8 cellular contexts compared by ENCODE assay signal in the genomic region with DNA sequence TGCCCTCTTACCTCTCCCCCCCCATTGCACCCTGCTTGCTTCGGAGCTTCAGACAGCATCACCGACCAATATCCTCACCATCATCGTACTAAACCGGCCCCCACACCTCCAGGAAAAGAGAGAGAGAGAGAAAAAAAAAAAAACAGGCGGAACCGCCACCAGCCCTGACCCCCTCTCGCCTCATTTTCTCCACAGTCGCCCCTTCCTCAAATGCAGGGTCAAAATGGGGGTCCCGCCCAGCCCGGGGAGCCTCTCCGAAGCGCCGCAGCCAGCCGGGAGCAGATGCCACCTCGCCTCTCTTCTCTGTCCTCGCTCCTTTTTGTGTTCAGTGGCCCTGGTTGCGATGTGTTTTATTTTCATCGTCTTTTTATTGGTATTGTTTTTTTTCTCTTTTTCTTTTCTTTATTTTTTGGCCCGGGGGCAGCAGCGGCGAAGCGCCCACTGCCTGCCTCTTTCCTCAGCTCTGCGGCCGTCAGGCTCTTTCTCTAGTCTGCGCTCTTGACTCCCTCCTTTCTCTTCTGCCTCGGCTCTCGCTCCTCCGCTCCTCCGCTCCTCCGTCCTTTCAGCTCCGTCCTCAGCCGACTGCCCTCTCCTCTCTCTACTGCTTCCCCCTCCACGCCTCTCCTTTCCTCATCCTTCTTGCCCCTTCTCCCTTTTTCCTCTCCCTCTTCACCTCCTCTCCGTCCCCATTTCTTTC. TPM values are rescaled to one million over a fixed set of nuclear protein-coding genes. Genes with fewer than 3 reads are reported as not detected.
DNase-seq lines count a peak whose midpoint lies in the region; ATAC-seq and TF ChIP-seq lines count a peak whose summit lies in the region.

No MANE protein-coding gene starts in this region.

- peak overlapping the region; percentile 25; the same call in 1 of the 2 replicates for H3K9ac ChIP-seq in SK-N-SH
- no peak overlapping the region for H3K9ac ChIP-seq in fibroblast of lung (ENCODE audit: insufficient read depth, low read length)

- no peak overlapping the region; a peak in 1 of 4 replicates for H3K27ac ChIP-seq in SK-N-SH (ENCODE audit: low read depth in 2 of 2, low read length in 1 of 2)
- no peak overlapping the region for H3K27ac ChIP-seq in fibroblast of lung (ENCODE audit: insufficient read depth, low read length)

- H3K4me1 Mint-ChIP-seq in osteocyte (ENCODE audit: unreplicated experiment): peaks cover 10% of the 10 kb centered on the region

- H2AFZ ChIP-seq in SK-N-SH (ENCODE audit: low read depth) (peak overlapping the region; percentile 90), fibroblast of lung (ENCODE audit: low read length) (peak overlapping the region; percentile 75)

- H3K27me3 ChIP-seq in SK-N-SH (ENCODE audit: insufficient read depth): peaks cover 35% of the 10 kb centered on the region
- peaks cover 61% of the 10 kb centered on the region for H3K27me3 ChIP-seq in fibroblast of lung (ENCODE audit: control insufficient read depth, insufficient read depth, low read length)

- H3K36me3 ChIP-seq in SK-N-SH (replicated peaks in 1 of 2; ENCODE audit: control insufficient read depth in 1 of 2, insufficient read depth in 2 of 2, low read length in 1 of 2) (no peaks in the 10 kb centered on the region), fibroblast of lung (ENCODE audit: control insufficient read depth, insufficient read depth, low read length) (no peaks in the 10 kb centered on the region)

- peak; percentile 37 for DNase-seq in stimulated activated CD4-positive, alpha-beta T cell treated with anti-CD3 and anti-CD28 coated beads, Interleukin-15, amount 100 ng/mL, for 24 hours
- DNase-seq in stimulated activated CD4-positive, alpha-beta T cell treated with anti-CD3 and anti-CD28 coated beads, Interleukin-12 subunit alpha, Interleukin-12 subunit beta, amount 100 ng/mL, for 4 hours: no peak
- peak; percentile 59 for DNase-seq in SK-N-SH
- peak; percentile 19 to 31 for DNase-seq in fibroblast of lung (ENCODE audit: low read depth in 2 of 2)
- no peak for DNase-seq in osteocyte (ENCODE audit: extremely low spot score, unreplicated experiment)
- DNase-seq in erythroblast (lab: John Stamatoyannopoulos, UW): no peak
- no peak for DNase-seq in T-helper 9 cell

- TF ChIP-seq CTCF in SK-N-SH (IDR thresholded peaks at IDR 0.05): no peak
- no peak for TF ChIP-seq CTCF in fibroblast of lung (conservative IDR thresholded peaks at IDR 0.05 in 1 of 2, IDR thresholded peaks at IDR 0.05 in 1 of 2; ENCODE audit: low read depth in 1 of 2, low read length in 2 of 2)
- TF ChIP-seq CTCF in osteocyte (IDR thresholded peaks at IDR 0.05): no peak

- 1% methylated on average over 34 of the region's 34 CpGs for WGBS in SK-N-SH (ENCODE audit: low lambda C conversion rate)

- H3K4me3 ChIP-seq in SK-N-SH (ENCODE audit: low read depth in 2 of 2, low read length in 1 of 2) (peak overlapping the region; percentile 52 to 78), fibroblast of lung (replicated peaks in 1 of 4; ENCODE audit: control extremely low read depth in 1 of 4, insufficient read depth in 1 of 4, low read depth in 3 of 4, low read length in 4 of 4) (peak overlapping the region; percentile 48 to 63 (median 54))

- H3K9me3 Mint-ChIP-seq in osteocyte (ENCODE audit: unreplicated experiment): no peaks in the 10 kb centered on the region

- no peak for TF ChIP-seq POLR2A in erythroblast (IDR thresholded peaks at IDR 0.05; ENCODE audit: low read length)

- POLR2A ChIA-PET in SK-N-SH (lab: Yijun Ruan, JAX): no interaction called here

- TF ChIP-seq RAD21 in SK-N-SH (IDR thresholded peaks at IDR 0.05; ENCODE audit: low read length): no peak

- H3K9me3 ChIP-seq in SK-N-SH: no peaks in the 10 kb centered on the region
- no peaks in the 10 kb centered on the region for H3K9me3 ChIP-seq in fibroblast of lung (ENCODE audit: control insufficient read depth, insufficient read depth, low read depth, low read length)

- H3K4me1 ChIP-seq in SK-N-SH (ENCODE audit: control insufficient read depth in 1 of 2, insufficient read depth in 2 of 2, low read depth in 1 of 2, low read length in 1 of 2): peaks cover 0 to 11% of the 10 kb centered on the region in 2 experiments; a peak in 1 of 4 replicates
- H3K4me1 ChIP-seq in fibroblast of lung (ENCODE audit: control insufficient read depth, extremely low read depth, insufficient read depth, low read length): peaks cover 2% of the 10 kb centered on the region

- no peak overlapping the region for H3K27ac Mint-ChIP-seq in osteocyte (ENCODE audit: unreplicated experiment)

- peaks cover 12% of the 10 kb centered on the region for H3F3A ChIP-seq in SK-N-SH (replicated peaks; ENCODE audit: insufficient read depth)

- CTCF ChIA-PET in SK-N-SH (lab: Yijun Ruan, JAX): interaction anchor here (0.7 to 3.9 kb wide), 17 partner anchors 8 to 265 kb away, joined by 3 to 32 read pairs (median 4); a partner anchor contains a TSS

- TF ChIP-seq EP300 in SK-N-SH (IDR thresholded peaks at IDR 0.05; ENCODE audit: borderline replicate concordance in 1 of 2, low read depth in 1 of 2, low read length in 1 of 2): no peak

- peak overlapping the region; percentile 78 for H3K4me3 Mint-ChIP-seq in osteocyte (ENCODE audit: unreplicated experiment)

- H3K4me2 ChIP-seq in SK-N-SH (peak overlapping the region; percentile 91), fibroblast of lung (ENCODE audit: extremely low read depth, insufficient read depth, low read length) (peak overlapping the region; percentile 95)

- ATAC-seq in GM18520 (IDR thresholded peaks at IDR 0.05; ENCODE audit: unreplicated experiment): no peak

- H3K36me3 Mint-ChIP-seq in osteocyte (ENCODE audit: unreplicated experiment): no peaks in the 10 kb centered on the region

- peaks cover 45% of the 10 kb centered on the region for H3K27me3 Mint-ChIP-seq in osteocyte (ENCODE audit: unreplicated experiment)

- H3K9me2 ChIP-seq in SK-N-SH: no peaks in the 10 kb centered on the region

- H4K20me1 ChIP-seq in SK-N-SH (ENCODE audit: insufficient read depth): no peaks in the 10 kb centered on the region
- no peaks in the 10 kb centered on the region for H4K20me1 ChIP-seq in fibroblast of lung (ENCODE audit: control insufficient read depth, extremely low read depth, insufficient read depth, low read length)

- no peaks in the 10 kb centered on the region for H3K79me2 ChIP-seq in SK-N-SH (ENCODE audit: insufficient read depth)
- H3K79me2 ChIP-seq in fibroblast of lung (ENCODE audit: control insufficient read depth, insufficient read depth, low read length): no peaks in the 10 kb centered on the region

TF ChIP-seq in SK-N-SH, 30 proteins besides CTCF, POLR2A, EP300 and RAD21:
- TF ChIP-seq FOSL2 (IDR thresholded peaks at IDR 0.05; ENCODE audit: borderline replicate concordance, low read depth): no peak
- TF ChIP-seq, protein P1, sequence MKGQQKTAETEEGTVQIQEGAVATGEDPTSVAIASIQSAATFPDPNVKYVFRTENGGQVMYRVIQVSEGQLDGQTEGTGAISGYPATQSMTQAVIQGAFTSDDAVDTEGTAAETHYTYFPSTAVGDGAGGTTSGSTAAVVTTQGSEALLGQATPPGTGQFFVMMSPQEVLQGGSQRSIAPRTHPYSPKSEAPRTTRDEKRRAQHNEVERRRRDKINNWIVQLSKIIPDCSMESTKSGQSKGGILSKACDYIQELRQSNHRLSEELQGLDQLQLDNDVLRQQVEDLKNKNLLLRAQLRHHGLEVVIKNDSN (IDR thresholded peaks at IDR 0.05; ENCODE audit: borderline replicate concordance, low read depth): no peak
- TF ChIP-seq SMC3 (IDR thresholded peaks at IDR 0.05; ENCODE audit: low read depth, low read length): no peak
- TF ChIP-seq ELF1 (IDR thresholded peaks at IDR 0.05): no peak
- TF ChIP-seq, protein P2, sequence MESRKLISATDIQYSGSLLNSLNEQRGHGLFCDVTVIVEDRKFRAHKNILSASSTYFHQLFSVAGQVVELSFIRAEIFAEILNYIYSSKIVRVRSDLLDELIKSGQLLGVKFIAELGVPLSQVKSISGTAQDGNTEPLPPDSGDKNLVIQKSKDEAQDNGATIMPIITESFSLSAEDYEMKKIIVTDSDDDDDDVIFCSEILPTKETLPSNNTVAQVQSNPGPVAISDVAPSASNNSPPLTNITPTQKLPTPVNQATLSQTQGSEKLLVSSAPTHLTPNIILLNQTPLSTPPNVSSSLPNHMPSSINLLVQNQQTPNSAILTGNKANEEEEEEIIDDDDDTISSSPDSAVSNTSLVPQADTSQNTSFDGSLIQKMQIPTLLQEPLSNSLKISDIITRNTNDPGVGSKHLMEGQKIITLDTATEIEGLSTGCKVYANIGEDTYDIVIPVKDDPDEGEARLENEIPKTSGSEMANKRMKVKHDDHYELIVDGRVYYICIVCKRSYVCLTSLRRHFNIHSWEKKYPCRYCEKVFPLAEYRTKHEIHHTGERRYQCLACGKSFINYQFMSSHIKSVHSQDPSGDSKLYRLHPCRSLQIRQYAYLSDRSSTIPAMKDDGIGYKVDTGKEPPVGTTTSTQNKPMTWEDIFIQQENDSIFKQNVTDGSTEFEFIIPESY (IDR thresholded peaks at IDR 0.05; ENCODE audit: borderline replicate concordance, low read depth): no peak

RNA-seq across cellular contexts. Expression of a gene that starts 41.4 kb away (rescaled TPM):
- polyA plus RNA-seq in SK-N-SH (2012; rRNA removed) (30.2 and 31.1 TPM in 2 replicates), fibroblast of lung (9.8 and 10.0 TPM in 2 replicates)
- 15.7 and 23.9 TPM in 2 replicates for polyA plus RNA-seq in SK-N-SH (2012; cell fraction: cytosol; rRNA removed)
- 29.2 and 30.8 TPM in 2 replicates for polyA plus RNA-seq in SK-N-SH (2012; cell fraction: nucleus; rRNA removed)
- total RNA-seq in fibroblast of lung (11.3 and 17.8 TPM in 2 replicates), osteocyte (21.0 and 27.4 TPM in 2 replicates)
- 11.4 and 12.8 TPM in 2 replicates for polyA plus RNA-seq in fibroblast of lung (2012)
- polyA minus RNA-seq in fibroblast of lung (ENCODE audit: low replicate concordance): 14.6 and 15.0 TPM in 2 replicates

RNA-seq across cellular contexts. Expression of a gene that starts 43.9 kb away (rescaled TPM):
- polyA plus RNA-seq in SK-N-SH (2012; rRNA removed) (0.15 and 0.49 TPM in 2 replicates), fibroblast of lung (0.31 and 0.43 TPM in 2 replicates)
- 0.18 and 0.29 TPM in 2 replicates for polyA plus RNA-seq in SK-N-SH (2012; cell fraction: cytosol; rRNA removed)
- 0.89 and 0.94 TPM in 2 replicates for polyA plus RNA-seq in SK-N-SH (2012; cell fraction: nucleus; rRNA removed)
- total RNA-seq in fibroblast of lung (under 0.01 and 0.17 TPM in 2 replicates), osteocyte (0.64 and 1.0 TPM in 2 replicates)
- polyA plus RNA-seq in fibroblast of lung (2012): 0.56 and 0.91 TPM in 2 replicates
- 0.39 TPM in 1 of 2 replicates, not detected in the other for polyA minus RNA-seq in fibroblast of lung (ENCODE audit: low replicate concordance)

RNA-seq across cellular contexts. Expression of a gene that starts 44.0 kb away (rescaled TPM):
- polyA plus RNA-seq in SK-N-SH (2012; rRNA removed): 3.5 and 4.0 TPM in 2 replicates
- polyA plus RNA-seq in SK-N-SH (2012; cell fraction: cytosol; rRNA removed): 1.7 and 2.6 TPM in 2 replicates
- polyA plus RNA-seq in SK-N-SH (2012; cell fraction: nucleus; rRNA removed): 3.4 and 4.3 TPM in 2 replicates
- total RNA-seq in fibroblast of lung: 6.7 and 7.8 TPM in 2 replicates
- 4.9 and 5.9 TPM in 2 replicates for polyA plus RNA-seq in fibroblast of lung
- polyA plus RNA-seq in fibroblast of lung (2012): 7.5 and 8.6 TPM in 2 replicates
- polyA minus RNA-seq in fibroblast of lung (ENCODE audit: low replicate concordance): 20.8 and 25.5 TPM in 2 replicates
- total RNA-seq in osteocyte: 9.9 and 11.9 TPM in 2 replicates

Comparison
In these comparisons a context has a peak if more than half of its experiments do, and no peak if none do; other contexts are left out.
1. DNase-seq: peak in stimulated activated CD4-positive, alpha-beta T cell treated with anti-CD3 and anti-CD28 coated beads, Interleukin-15, amount 100 ng/mL, for 24 hours (single experiment), SK-N-SH (single experiment) and fibroblast of lung (2 of 2); none in stimulated activated CD4-positive, alpha-beta T cell treated with anti-CD3 and anti-CD28 coated beads, Interleukin-12 subunit alpha, Interleukin-12 subunit beta, amount 100 ng/mL, for 4 hours (single experiment), osteocyte (single experiment), erythroblast (0 of 2) and T-helper 9 cell (single experiment).